1 cellular context compared by ENCODE assay signal in genomic region chr2:152623775-152624174, GRCh38.
TF ChIP-seq lines count a peak whose summit lies in the region.

No MANE protein-coding gene starts in this region.

TF ChIP-seq in K562, 482 proteins besides CTCF, POLR2A, EP300 and RAD21 (continued from another document):
- TF ChIP-seq FOXP1 (CRISPR knock-in tag; IDR thresholded peaks at IDR 0.05) = no peak
- no peak for TF ChIP-seq ZNF695 (CRISPR knock-in tag; IDR thresholded peaks at IDR 0.05)
- peak; percentile 82 for TF ChIP-seq PCBP2 (IDR thresholded peaks at IDR 0.05; ENCODE audit: low read depth, low read length, poor library complexity, severe bottlenecking)
- TF ChIP-seq ZNF639 (CRISPR knock-in tag; conservative IDR thresholded peaks at IDR 0.05 in 1 of 2, IDR thresholded peaks at IDR 0.05 in 1 of 2) = no peak
- no peak for TF ChIP-seq ZNF212 (CRISPR knock-in tag; IDR thresholded peaks at IDR 0.05)
